Comparison of ENCODE assay signal across 8 cellular contexts in the genomic region with DNA sequence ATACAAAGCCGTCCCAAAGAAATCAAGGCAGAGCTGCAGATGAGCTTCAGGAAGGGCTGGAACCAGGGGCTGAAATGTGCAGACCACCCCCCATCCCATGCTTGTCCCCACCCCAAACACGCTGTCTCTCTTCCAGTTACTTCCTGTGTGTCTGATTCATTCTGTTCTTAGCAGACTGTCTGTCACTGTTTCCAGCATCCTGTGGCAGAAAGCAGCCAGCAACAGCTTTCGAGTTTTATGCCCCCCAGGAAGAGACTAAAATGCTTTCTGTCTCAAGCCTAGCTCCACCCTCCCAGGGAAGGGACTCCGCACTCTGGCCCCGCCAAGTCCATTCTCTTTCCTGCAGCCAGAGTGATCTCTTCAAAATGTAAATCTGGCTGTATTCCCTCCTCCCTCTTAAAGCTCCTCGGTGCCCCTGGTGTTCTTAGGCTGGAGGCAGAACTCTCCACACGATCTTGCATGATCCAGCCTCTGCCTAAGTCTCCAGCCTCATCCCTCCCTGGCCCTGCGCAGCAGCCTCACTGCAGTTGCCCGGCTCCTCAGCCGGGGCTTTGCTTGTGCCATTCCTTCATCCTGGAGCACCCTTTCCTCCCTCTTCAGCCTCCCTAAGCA. TPM values are rescaled to one million over a fixed set of nuclear protein-coding genes. Genes with fewer than 3 reads are reported as not detected.
DNase-seq lines count a peak whose midpoint lies in the region; ATAC-seq and TF ChIP-seq lines count a peak whose summit lies in the region.

No MANE protein-coding gene starts in this region.

- peak overlapping the region; percentile 12 for H3K27ac ChIP-seq in rectal smooth muscle tissue (ENCODE audit: low read depth, low read length)
- H3K27ac ChIP-seq in right lobe of liver: no peak overlapping the region

- DNase-seq in ELR (ENCODE audit: low read depth): peak; percentile 77
- peak; percentile 96 for DNase-seq in RPMI7951 (ENCODE audit: low read depth)
- peak; percentile 53 for DNase-seq in ecto neural progenitor cell (ENCODE audit: low spot score)
- no peak for DNase-seq in ureter (ENCODE audit: low spot score)
- DNase-seq in right lobe of liver: no peak
- no peak for DNase-seq in progenitor cell of endocrine pancreas (ENCODE audit: low spot score, unreplicated experiment)
- no peak for DNase-seq in erythroblast (lab: John Stamatoyannopoulos, UW)

- no peak for ATAC-seq in right lobe of liver

- 41% methylated on average over 9 of the region's 10 CpGs for WGBS in right lobe of liver (ENCODE audit: insufficient coverage, low coverage, low lambda C conversion rate, missing lambda C conversion rate)

- H3K9me3 ChIP-seq in right lobe of liver: no peaks in the 10 kb centered on the region

- H3K9ac ChIP-seq in rectal smooth muscle tissue (ENCODE audit: low read length): no peak overlapping the region

- peaks cover 31% of the 10 kb centered on the region for H3K27me3 Mint-ChIP-seq in progenitor cell of endocrine pancreas

- H3K4me3 ChIP-seq in rectal smooth muscle tissue (ENCODE audit: low read length) (peak overlapping the region; percentile 24), right lobe of liver (no peak overlapping the region)

- no peaks in the 10 kb centered on the region for H3K9me3 Mint-ChIP-seq in progenitor cell of endocrine pancreas (ENCODE audit: low read depth)

- H3K4me1 ChIP-seq in rectal smooth muscle tissue (ENCODE audit: control insufficient read depth, insufficient read depth, low read length) (peaks cover 4% of the 10 kb centered on the region), right lobe of liver (no peaks in the 10 kb centered on the region)

- H3K4me3 Mint-ChIP-seq in progenitor cell of endocrine pancreas (ENCODE audit: low read depth): no peak overlapping the region

- no peak for TF ChIP-seq POLR2A in right lobe of liver (IDR thresholded peaks at IDR 0.05)
- TF ChIP-seq POLR2A in erythroblast (IDR thresholded peaks at IDR 0.05; ENCODE audit: low read length): no peak

- H3K36me3 ChIP-seq in rectal smooth muscle tissue (ENCODE audit: control insufficient read depth, insufficient read depth, low read length): no peaks in the 10 kb centered on the region
- no peaks in the 10 kb centered on the region for H3K36me3 ChIP-seq in right lobe of liver

- H3K27me3 ChIP-seq in rectal smooth muscle tissue (ENCODE audit: control insufficient read depth, insufficient read depth, low read length) (no peaks in the 10 kb centered on the region), right lobe of liver (no peaks in the 10 kb centered on the region)

- H3K36me3 Mint-ChIP-seq in progenitor cell of endocrine pancreas (ENCODE audit: insufficient read depth): no peaks in the 10 kb centered on the region

- intact Hi-C loops in right lobe of liver (cut with DNase I): no loop called here

- no peak for TF ChIP-seq CTCF in right lobe of liver (IDR thresholded peaks at IDR 0.05)
- no peak for TF ChIP-seq CTCF in progenitor cell of endocrine pancreas (IDR thresholded peaks at IDR 0.05; ENCODE audit: unreplicated experiment)

- no peaks in the 10 kb centered on the region for H3K4me1 Mint-ChIP-seq in progenitor cell of endocrine pancreas (ENCODE audit: low read depth)

- no peak overlapping the region for H3K27ac Mint-ChIP-seq in progenitor cell of endocrine pancreas

RNA-seq across cellular contexts. Expression of a gene that starts 41.5 kb away (rescaled TPM):
- 18.8 and 22.6 TPM in 2 replicates for total RNA-seq in RPMI7951 (2014; rRNA removed; shearing (Covaris generic))
- total RNA-seq in ureter (10.5 TPM), right lobe of liver (under 1 TPM in 4 of 6 experiments, not detected in 2; 0.14 to 0.66 (median 0.41) TPM), progenitor cell of endocrine pancreas (0.09 TPM in 1 of 2 replicates, not detected in the other)

Comparison
In these comparisons a context has a peak if more than half of its experiments do, and no peak if none do; other contexts are left out.
1. DNase-seq: peak in ELR (single experiment), RPMI7951 (single experiment) and ecto neural progenitor cell (single experiment); none in ureter (single experiment), right lobe of liver (0 of 3), progenitor cell of endocrine pancreas (single experiment) and erythroblast (0 of 2).